Comparison of ENCODE assay signal across 8 cellular contexts in the genomic region with DNA sequence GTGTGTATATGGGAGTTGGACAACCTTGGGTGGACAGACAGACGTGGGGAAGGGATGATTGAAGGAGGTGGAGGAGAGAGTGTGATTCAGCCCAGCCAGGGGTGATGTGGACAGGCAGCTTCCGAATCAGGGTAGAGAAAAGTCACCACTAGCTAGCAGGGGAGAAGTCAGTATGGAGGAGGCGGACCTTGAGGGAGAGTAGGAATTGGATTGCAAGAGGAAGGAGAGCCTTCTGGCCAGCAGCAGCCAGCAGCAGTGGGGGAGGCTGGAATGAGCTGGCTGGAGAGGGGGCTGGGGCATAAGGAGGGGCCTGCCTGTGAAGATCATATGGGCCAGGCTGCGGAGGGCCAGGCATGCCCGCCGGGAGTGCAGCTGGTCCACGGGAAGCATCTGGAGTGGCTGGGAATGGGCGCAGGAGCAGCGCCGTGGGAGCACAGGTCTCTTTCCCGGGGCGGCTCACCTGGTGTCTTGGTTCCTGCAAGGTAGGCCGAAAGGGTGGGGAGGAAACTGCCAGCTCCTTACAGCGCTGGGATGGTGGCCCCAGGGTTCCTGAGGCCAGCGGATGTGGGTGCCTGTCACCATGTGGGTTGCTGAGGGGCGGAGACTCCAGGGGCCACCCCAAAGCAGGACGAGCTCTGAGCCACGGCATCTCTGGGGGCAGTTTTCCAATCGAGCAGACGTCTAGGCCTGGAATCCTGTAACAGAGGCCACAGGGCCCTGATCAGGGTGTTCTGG.
DNase-seq lines count a peak whose midpoint lies in the region; ATAC-seq lines count a peak whose summit lies in the region.

No MANE protein-coding gene starts in this region.

- H3K27me3 ChIP-seq in HUES64 (ENCODE audit: insufficient read depth, low read length), result no peaks in the 10 kb centered on the region

- H3K4me1 ChIP-seq in HUES64 (ENCODE audit: insufficient read depth, low read length), result peaks cover 48% of the 10 kb centered on the region

- 69% methylated on average over 20 of the region's 20 CpGs for WGBS in HUES64

- ATAC-seq in HG03175 (IDR thresholded peaks at IDR 0.05; ENCODE audit: unreplicated experiment), result no peak
- no peak for ATAC-seq in GM18498 (IDR thresholded peaks at IDR 0.05; ENCODE audit: unreplicated experiment)
- ATAC-seq in HG02938 (IDR thresholded peaks at IDR 0.05; ENCODE audit: unreplicated experiment), result no peak

- H3K4me3 ChIP-seq in HUES64 (ENCODE audit: low read length) (peak overlapping the region; percentile 5; the same call in 1 of the 2 replicates), skin epidermis (peak overlapping the region in 6 of 7 experiments; percentile 5 to 76 (median 17))

- peak; percentile 75 for DNase-seq in activated T-cell treated with anti-CD3 and anti-CD28 coated beads for 48 hours (ENCODE audit: low read depth)
- peak; percentile 53 for DNase-seq in fibroblast of the conjunctiva (ENCODE audit: low read depth)
- no peak for DNase-seq in foreskin melanocyte

- H3K9ac ChIP-seq in HUES64 (ENCODE audit: low read depth, low read length), result no peak overlapping the region

- no peaks in the 10 kb centered on the region for H3K9me3 ChIP-seq in HUES64 (ENCODE audit: insufficient read depth, low read depth, low read length)

- no peak overlapping the region for H3K27ac ChIP-seq in HUES64 (ENCODE audit: low read depth, low read length)
- peak overlapping the region in 17 of 21 experiments; percentile 11 to 98 (median 87) for H3K27ac ChIP-seq in skin epidermis

- no peaks in the 10 kb centered on the region for H3K36me3 ChIP-seq in HUES64 (ENCODE audit: insufficient read depth, low read length)
